ENCODE assay signal across 22 cellular contexts in the genomic region with DNA sequence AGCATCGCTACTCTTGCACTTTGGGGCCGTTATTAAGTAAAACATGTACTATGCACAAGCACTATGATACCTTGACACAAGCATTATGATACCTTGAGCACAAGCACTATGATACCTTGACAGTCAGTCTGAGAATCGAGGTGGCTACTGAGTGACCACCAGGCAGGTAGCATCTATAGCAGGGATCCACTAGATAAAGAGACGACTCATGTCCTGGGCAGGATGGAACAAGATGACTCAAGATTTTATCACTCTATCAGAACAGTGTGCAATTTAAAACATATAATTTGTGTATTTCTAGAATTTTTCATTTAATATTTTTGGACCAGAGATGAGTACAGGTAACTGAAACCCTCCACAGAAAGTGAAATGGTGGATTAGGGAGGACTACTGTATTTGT. TPM values are rescaled to one million over a fixed set of nuclear protein-coding genes. Genes with fewer than 3 reads are reported as not detected.
"Had no signal": no experiment of that assay in that cellular context is flagged by ENCODE, and none has a peak within 500 bp of the region (broad histone marks: within the 10 kb centered on the region; RNA-seq: fewer than 3 reads in every experiment).

No MANE protein-coding gene starts in this region.

- H3K27me3 ChIP-seq: dorsolateral prefrontal cortex, esophagus muscularis mucosa, gastrocnemius medialis, heart right ventricle, left lung had no signal

- H3K9me3 ChIP-seq: esophagus muscularis mucosa, gastrocnemius medialis, heart right ventricle, left lung, lower lobe of right lung had no signal

- ATAC-seq: gastrocnemius medialis; heart right ventricle; left cardiac atrium; left lung; left ventricle myocardium superior; lower lobe of right lung; naive thymus-derived CD4-positive, alpha-beta T cell had no signal

- H3K4me3 ChIP-seq: coronary artery, dorsolateral prefrontal cortex, esophagus muscularis mucosa, gastrocnemius medialis, heart right ventricle, left lung, lower lobe of right lung had no signal

- H3K27ac ChIP-seq: coronary artery, dorsolateral prefrontal cortex, esophagus muscularis mucosa, gastrocnemius medialis, heart right ventricle, left lung, lower lobe of right lung had no signal

- H3K4me1 ChIP-seq: esophagus muscularis mucosa, heart right ventricle, left lung, lower lobe of right lung had no signal

- H3K36me3 ChIP-seq: esophagus muscularis mucosa, gastrocnemius medialis, heart right ventricle, left lung, lower lobe of right lung had no signal

- DNase-seq: dermis blood vessel endothelial cell; dorsolateral prefrontal cortex; effector CD4-positive, alpha-beta T cell; effector memory CD4-positive, alpha-beta T cell; foreskin melanocyte; gastrocnemius medialis; glutamatergic neuron; head of caudate nucleus; heart right ventricle; hippocampal formation; left cardiac atrium; left lung; left ventricle myocardium superior; lower lobe of right lung; mesendoderm; midbrain; naive thymus-derived CD4-positive, alpha-beta T cell had no signal

- FAIRE-seq: colon, islet of Langerhans, keratinocyte had no signal

RNA-seq across cellular contexts. Expression of a gene that starts 16.9 kb away (rescaled TPM):
- total RNA-seq: naive thymus-derived CD4-positive, alpha-beta T cell had no signal
- polyA plus RNA-seq: naive thymus-derived CD4-positive, alpha-beta T cell had no signal
